ENCODE assay signal across 20 cellular contexts in genomic region chr2:120832296-120833070, GRCh38.
"Had no signal": no experiment of that assay in that cellular context is flagged by ENCODE, and none has a peak within 500 bp of the region (broad histone marks: within the 10 kb centered on the region; RNA-seq: fewer than 3 reads in every experiment).

No MANE protein-coding gene starts in this region.

- H3K9me3 ChIP-seq: pancreas, tibial artery had no signal

- H3K36me3 ChIP-seq: pancreas, tibial artery had no signal

- H3K27ac ChIP-seq: foreskin keratinocyte, pancreas, tibial artery had no signal

- H3K4me3 ChIP-seq: pancreas, tibial artery had no signal

- DNase-seq: activated B cell treated with CpG ODN at 0.5 μM for 24 hours; activated CD4-positive, alpha-beta T cell treated with anti-CD3 and anti-CD28 coated beads for 36 hours; activated CD4-positive, alpha-beta T cell treated with anti-CD3 and anti-CD28 coated beads, Interleukin-2, amount 50 U/mL, for 4 hours; activated CD8-positive, alpha-beta memory T cell treated with anti-CD3 and anti-CD28 coated beads for 24 hours; activated CD8-positive, alpha-beta memory T cell treated with anti-CD3 and anti-CD28 coated beads, Interleukin-2, amount 50 U/mL, for 4 hours; activated naive CD4-positive, alpha-beta T cell treated with anti-CD3 and anti-CD28 coated beads, Interleukin-2, amount 10 ng/mL, durations not matched to agents 7 days and 5 days; activated T-cell treated with anti-CD3 and anti-CD28 coated beads, Interleukin-2, amount 50 U/mL, for 4 hours; caudate nucleus; dermis blood vessel endothelial cell; effector CD8-positive, alpha-beta T cell; foreskin keratinocyte; kidney; midbrain; natural killer cell; pancreas; stimulated activated CD4-positive, alpha-beta T cell treated with anti-CD3 and anti-CD28 coated beads, Interleukin-4, amount 100 ng/mL, for 24 hours; stimulated activated naive CD4-positive, alpha-beta T cell treated with Interleukin-2 at 50 U/mL for 16 hours; T-helper 9 cell had no signal

- H3K36me3 Mint-ChIP-seq: activated naive CD4-positive, alpha-beta T cell treated with anti-CD3 and anti-CD28 coated beads, Interleukin-2, amount 10 ng/mL, durations not matched to agents 7 days and 5 days; natural killer cell had no signal

- ATAC-seq: activated CD4-positive, alpha-beta T cell treated with anti-CD3 and anti-CD28 coated beads for 36 hours; foreskin keratinocyte; natural killer cell; pancreas had no signal

- H3K27ac Mint-ChIP-seq: activated B cell treated with CpG ODN at 0.5 μM for 24 hours; activated CD4-positive, alpha-beta T cell treated with anti-CD3 and anti-CD28 coated beads for 36 hours; activated naive CD4-positive, alpha-beta T cell treated with anti-CD3 and anti-CD28 coated beads, Interleukin-2, amount 10 ng/mL, durations not matched to agents 7 days and 5 days; natural killer cell had no signal

- H3K9me3 Mint-ChIP-seq: activated B cell treated with CpG ODN at 0.5 μM for 24 hours; activated naive CD4-positive, alpha-beta T cell treated with anti-CD3 and anti-CD28 coated beads, Interleukin-2, amount 10 ng/mL, durations not matched to agents 7 days and 5 days; activated T-cell treated with anti-CD3 and anti-CD28 coated beads, Interleukin-2, amount 50 U/mL, for 4 hours; natural killer cell had no signal

- H3K4me1 ChIP-seq: foreskin keratinocyte, pancreas had no signal

- H3K4me1 Mint-ChIP-seq: activated B cell treated with CpG ODN at 0.5 μM for 24 hours; activated CD4-positive, alpha-beta T cell treated with anti-CD3 and anti-CD28 coated beads for 36 hours; activated naive CD4-positive, alpha-beta T cell treated with anti-CD3 and anti-CD28 coated beads, Interleukin-2, amount 10 ng/mL, durations not matched to agents 7 days and 5 days; natural killer cell had no signal

- H3K4me3 Mint-ChIP-seq: activated B cell treated with CpG ODN at 0.5 μM for 24 hours; activated CD4-positive, alpha-beta T cell treated with anti-CD3 and anti-CD28 coated beads for 36 hours; activated naive CD4-positive, alpha-beta T cell treated with anti-CD3 and anti-CD28 coated beads, Interleukin-2, amount 10 ng/mL, durations not matched to agents 7 days and 5 days; activated T-cell treated with anti-CD3 and anti-CD28 coated beads, Interleukin-2, amount 50 U/mL, for 4 hours; brain; natural killer cell had no signal

- H3K27me3 ChIP-seq: pancreas, tibial artery had no signal

- FAIRE-seq: kidney, pancreas had no signal

- H3K27me3 Mint-ChIP-seq: activated B cell treated with CpG ODN at 0.5 μM for 24 hours; activated CD4-positive, alpha-beta T cell treated with anti-CD3 and anti-CD28 coated beads for 36 hours; brain had no signal
